Comparison of ENCODE assay signal across 8 cellular contexts in the genomic region with DNA sequence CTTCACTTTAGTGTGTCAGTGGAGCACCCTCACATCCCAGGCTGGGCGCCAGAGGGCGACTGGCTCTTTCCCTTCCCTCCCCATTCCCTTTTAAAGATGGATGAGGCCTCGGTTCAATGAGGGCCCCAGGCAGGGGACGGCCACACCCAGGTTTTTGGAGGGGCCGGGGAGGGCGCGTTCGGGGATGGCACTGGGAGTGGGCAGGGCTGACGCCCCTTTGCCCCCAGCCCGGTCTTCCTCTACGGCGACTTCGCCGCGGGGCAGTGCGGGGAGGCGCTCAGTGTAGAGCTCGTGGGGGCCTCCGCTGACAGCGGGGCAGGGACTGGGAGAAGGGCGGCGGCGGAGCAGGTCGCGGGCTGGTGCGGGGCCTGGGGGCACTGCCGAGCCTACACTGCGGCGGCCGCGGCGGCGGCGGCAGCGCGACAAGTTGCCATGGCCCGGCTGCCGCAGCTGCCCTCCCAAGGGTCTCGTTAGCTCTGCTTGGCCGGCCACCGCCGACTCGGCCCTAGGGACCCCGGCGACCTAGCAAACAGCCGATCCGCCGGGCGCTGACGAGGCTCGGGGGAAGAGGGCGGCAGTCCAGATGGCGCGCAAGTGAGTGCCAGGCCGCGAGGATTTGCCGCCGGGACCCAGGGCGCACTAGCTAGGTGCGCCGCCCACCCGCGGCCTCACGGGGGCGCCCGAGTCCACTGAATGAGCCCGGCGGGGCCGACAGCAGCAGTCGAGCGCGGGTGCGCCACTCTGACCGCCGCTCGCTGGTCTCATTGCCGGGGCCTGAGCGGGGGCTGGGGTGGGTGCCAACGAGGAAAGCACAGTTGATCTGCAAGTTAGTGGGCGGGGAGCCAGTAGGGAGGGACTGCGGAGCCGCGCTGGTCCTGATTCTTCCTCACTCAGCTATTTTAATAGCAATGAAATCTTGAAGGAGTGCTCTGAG.
DNase-seq lines count a peak whose midpoint lies in the region; ATAC-seq lines count a peak whose summit lies in the region.

No MANE protein-coding gene starts in this region.

- H3K4me3 ChIP-seq in aorta (ENCODE audit: low read length in 2 of 2), result peak overlapping the region; percentile 34 to 72

- peak; percentile 57 for DNase-seq in NCI-H1694 (lab: John Stamatoyannopoulos, UW)
- DNase-seq in T-helper 9 cell, result peak; percentile 80
- peak; percentile 94 for DNase-seq in astrocyte of the hippocampus (ENCODE audit: low read depth, low spot score)
- DNase-seq in hippocampal formation (lab: John Stamatoyannopoulos, UW), result peak; percentile 62 to 85
- peak; percentile 36 for DNase-seq in renal cortical epithelial cell (ENCODE audit: low read depth)
- DNase-seq in aorta, result peak; percentile 96 to 98

- no peaks in the 10 kb centered on the region for H3K9me3 ChIP-seq in aorta (ENCODE audit: control insufficient read depth, low read length)

- H3K36me3 ChIP-seq in aorta (ENCODE audit: control insufficient read depth in 1 of 2, insufficient read depth in 2 of 2, low read length in 1 of 2), result no peaks in the 10 kb centered on the region

- no peak overlapping the region for H3K27ac ChIP-seq in aorta (ENCODE audit: low read depth in 1 of 2, low read length in 2 of 2)

- intact Hi-C loops in aorta (cut with DNase I), result loop anchor here (2.0 to 10.0 kb wide), 3 partner anchors 205 to 417 kb away; partner anchors contain the start of genes TRIM21 (in 1 of the 2) and TRIM68 (in 1 of the 2)

- ATAC-seq in GM18498 (IDR thresholded peaks at IDR 0.05; ENCODE audit: unreplicated experiment), result peak; percentile 97
- ATAC-seq in HG02870 (IDR thresholded peaks at IDR 0.05; ENCODE audit: unreplicated experiment), result peak; percentile 87
- ATAC-seq in aorta (ENCODE audit: low FRiP score), result peak; percentile 96

- no peaks in the 10 kb centered on the region for H3K4me1 ChIP-seq in aorta (ENCODE audit: control insufficient read depth in 1 of 2, insufficient read depth in 2 of 2, low read length in 2 of 2)

- H3K27me3 ChIP-seq in aorta (ENCODE audit: control insufficient read depth in 1 of 2, insufficient read depth in 2 of 2, low read length in 1 of 2), result no peaks in the 10 kb centered on the region

- 1% methylated on average over 66 to 83 of the region's 83 CpGs for WGBS in aorta, 2 donors

Comparison
In these comparisons a context has a peak if more than half of its experiments do, and no peak if none do; other contexts are left out.
1. DNase-seq: peak in every context shown above with its lines; median percentile 97 in aorta; 94 in astrocyte of the hippocampus; 80 in T-helper 9 cell; 74 in hippocampal formation; 57 in NCI-H1694; 36 in renal cortical epithelial cell.